In the genomic region with DNA sequence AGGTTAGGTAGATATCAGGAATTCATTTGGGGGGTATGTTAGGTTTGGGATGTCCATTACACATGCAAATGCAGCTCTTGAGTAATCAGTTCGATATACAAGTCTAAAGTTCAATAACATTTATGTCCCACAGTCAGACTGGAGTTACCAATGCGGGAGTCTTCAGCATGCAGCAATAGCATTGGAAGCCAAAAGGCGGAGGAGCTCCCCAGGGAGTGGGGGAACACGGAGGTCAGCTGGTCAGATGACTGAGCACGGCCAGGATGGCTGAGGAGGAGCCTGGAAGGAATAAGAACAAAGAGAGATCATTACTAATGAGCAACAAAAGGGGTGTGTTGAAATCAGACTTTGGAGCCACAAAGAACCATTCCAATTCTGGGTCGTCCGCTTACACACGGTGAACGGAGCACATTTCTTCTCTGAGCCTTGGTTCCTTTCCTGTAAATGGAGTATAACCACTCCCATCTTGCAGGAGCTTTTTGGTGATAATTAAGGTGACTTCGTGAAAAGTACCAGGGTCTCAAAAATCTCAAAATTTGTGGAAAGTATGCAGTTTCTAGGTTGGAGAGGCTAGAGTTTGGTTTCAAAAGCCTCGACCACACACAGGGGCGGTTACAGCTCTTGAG, we compare ENCODE assay signal across 8 cellular contexts.
DNase-seq lines count a peak whose midpoint lies in the region; ATAC-seq lines count a peak whose summit lies in the region.

No MANE protein-coding gene starts in this region.

- H3K27ac ChIP-seq in effector memory CD4-positive, alpha-beta T cell (ENCODE audit: insufficient read depth, low read length, poor library complexity, severe bottlenecking) = no peak overlapping the region
- peak overlapping the region; percentile 59 for H3K27ac ChIP-seq in muscle layer of colon (ENCODE audit: low read depth, low read length)

- H3K9ac ChIP-seq in NT2/D1 (ENCODE audit: insufficient read length, low read depth) (peak overlapping the region; percentile 65), muscle layer of colon (ENCODE audit: low read length) (no peak overlapping the region)

- H3K27me3 ChIP-seq in NT2/D1 (ENCODE audit: insufficient read depth, insufficient read length) (no peaks in the 10 kb centered on the region), muscle layer of colon (ENCODE audit: control insufficient read depth in 1 of 2, insufficient read depth in 2 of 2, low read length in 2 of 2) (no peaks in the 10 kb centered on the region)
- H3K27me3 ChIP-seq in effector memory CD4-positive, alpha-beta T cell (replicated peaks; ENCODE audit: control insufficient read depth, insufficient read depth, low read length, poor library complexity, severe bottlenecking) = no peaks in the 10 kb centered on the region

- peak overlapping the region; percentile 63 for H3K4me3 ChIP-seq in NT2/D1 (ENCODE audit: insufficient read length, low read depth)
- H3K4me3 ChIP-seq in effector memory CD4-positive, alpha-beta T cell (ENCODE audit: insufficient read depth, low read depth, low read length, poor library complexity, severe bottlenecking) = peak overlapping the region; percentile 54
- H3K4me3 ChIP-seq in muscle layer of colon (ENCODE audit: low read depth in 1 of 2, low read length in 2 of 2) = peak overlapping the region; percentile 46 to 59

- H3K36me3 ChIP-seq in NT2/D1 (ENCODE audit: insufficient read depth, insufficient read length, low read length) = peaks cover 22% of the 10 kb centered on the region
- H3K36me3 ChIP-seq in effector memory CD4-positive, alpha-beta T cell (ENCODE audit: control insufficient read depth, insufficient read depth, low read length) = peaks cover 12% of the 10 kb centered on the region
- peaks cover under 1% of the 10 kb centered on the region for H3K36me3 ChIP-seq in muscle layer of colon (ENCODE audit: insufficient read depth, low read length)

- H3K9me3 ChIP-seq in NT2/D1 (ENCODE audit: insufficient read depth, low read length) (peaks cover 32% of the 10 kb centered on the region), muscle layer of colon (ENCODE audit: low read length) (no peaks in the 10 kb centered on the region)
- H3K9me3 ChIP-seq in effector memory CD4-positive, alpha-beta T cell (ENCODE audit: control insufficient read depth, low read length) = no peaks in the 10 kb centered on the region

- peak; percentile 6 for ATAC-seq in GM18511 (IDR thresholded peaks at IDR 0.05; ENCODE audit: unreplicated experiment)
- no peak for ATAC-seq in HG02678 (IDR thresholded peaks at IDR 0.05; ENCODE audit: unreplicated experiment)
- ATAC-seq in GM21723 (IDR thresholded peaks at IDR 0.05; ENCODE audit: unreplicated experiment) = no peak

- DNase-seq in NT2/D1 (ENCODE audit: low read depth, low spot score) = no peak
- DNase-seq in effector memory CD4-positive, alpha-beta T cell = no peak
- no peak for DNase-seq in germinal center (ENCODE audit: low spot score)
- DNase-seq in epidermal melanocyte (ENCODE audit: insufficient read length, low spot score) = no peak

- H3K4me1 ChIP-seq in NT2/D1 (ENCODE audit: insufficient read depth, insufficient read length) (no peaks in the 10 kb centered on the region), muscle layer of colon (ENCODE audit: insufficient read depth, low read length) (peaks cover 50% of the 10 kb centered on the region)
- H3K4me1 ChIP-seq in effector memory CD4-positive, alpha-beta T cell (ENCODE audit: control insufficient read depth, insufficient read depth, low read length, poor library complexity, severe bottlenecking) = peaks cover 3% of the 10 kb centered on the region
